1 cellular context compared by ENCODE assay signal in genomic region chr6:48099713-48100675, GRCh38.
TF ChIP-seq lines count a peak whose summit lies in the region.

No MANE protein-coding gene starts in this region.

TF ChIP-seq in endothelial cell of umbilical vein, 7 proteins besides CTCF, POLR2A, EP300 and RAD21:
- peak; percentile 33 for TF ChIP-seq FOS (IDR thresholded peaks at IDR 0.05; ENCODE audit: borderline replicate concordance, insufficient read depth, low read length)
- no peak for TF ChIP-seq JUN (IDR thresholded peaks at IDR 0.05; ENCODE audit: borderline replicate concordance, insufficient read depth, insufficient read length, low read depth)
- TF ChIP-seq GATA2 (IDR thresholded peaks at IDR 0.05; ENCODE audit: insufficient read depth, insufficient read length, low read depth, low read length) = no peak
